ENCODE assay signal across 14 cellular contexts in the genomic region with DNA sequence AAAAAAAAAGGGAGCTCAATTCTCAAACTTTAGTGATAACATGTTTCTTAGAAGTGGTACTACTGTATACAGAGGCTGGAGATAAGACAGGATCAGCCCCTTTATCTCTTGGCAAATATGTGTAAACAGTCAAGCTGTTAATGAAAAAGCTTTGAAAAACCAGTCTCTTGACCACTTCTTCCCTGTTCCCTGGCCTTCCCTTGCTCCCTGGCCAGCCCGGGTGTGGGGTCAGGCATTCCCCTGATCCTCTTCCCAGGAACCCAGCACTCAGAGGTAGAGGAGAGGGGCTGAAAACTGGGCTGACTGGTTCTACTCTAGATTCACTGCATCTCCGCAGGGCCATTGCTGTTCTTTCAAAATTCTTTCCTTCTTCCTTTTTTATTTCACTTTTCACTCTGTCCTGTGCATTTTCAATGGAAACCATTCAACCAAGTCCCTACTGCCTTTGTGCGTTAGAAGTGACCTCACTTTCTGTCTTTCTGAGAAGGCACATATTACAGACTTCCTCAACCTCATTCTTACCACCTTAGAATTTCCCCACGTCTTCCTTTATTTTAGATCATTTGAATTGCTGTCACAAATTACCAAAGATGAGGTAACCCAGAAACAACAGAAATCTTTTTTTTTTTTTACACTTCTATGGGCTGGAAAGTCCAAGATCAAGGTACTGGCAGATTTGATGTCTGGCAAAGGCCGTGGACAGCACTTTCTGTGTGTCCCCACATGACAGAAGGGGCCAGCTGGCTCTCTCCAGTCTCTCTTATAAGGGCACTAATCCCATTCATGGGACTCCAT. TPM values are rescaled to one million over a fixed set of nuclear protein-coding genes. Genes with fewer than 3 reads are reported as not detected.
DNase-seq lines count a peak whose midpoint lies in the region; ATAC-seq, FAIRE-seq and TF ChIP-seq lines count a peak whose summit lies in the region.
"Had no signal": no experiment of that assay in that cellular context is flagged by ENCODE, and none has a peak within 500 bp of the region (broad histone marks: within the 10 kb centered on the region; RNA-seq: fewer than 3 reads in every experiment).

No MANE protein-coding gene starts in this region.

- DNase-seq in GM12878 (ENCODE audit: low read depth, low spot score) (no peak), esophagus squamous epithelium (lab: John Stamatoyannopoulos, UW) (no peak), osteocyte (ENCODE audit: extremely low spot score, unreplicated experiment) (no peak), GM19238 (ENCODE audit: insufficient read length, low spot score) (no peak)
- DNase-seq: activated CD4-positive, CD25-positive, alpha-beta regulatory T cell treated with anti-CD3 and anti-CD28 coated beads, Interleukin-2, amount 50 U/mL, for 72 hours; glutamatergic neuron; NK-92 treated with Interleukin-12 subunit alpha and Interleukin-12 subunit beta, amount 100 ng/mL, for 24 hours; stimulated activated CD4-positive, alpha-beta T cell treated with anti-CD3 and anti-CD28 coated beads, Interleukin-2, amount 100 ng/mL, for 48 hours had no signal

- no peak overlapping the region for H3K9ac ChIP-seq in BLaER1 treated with 17β-estradiol and CSF1 and Interleukin-3, amounts not matched to agents 10 nM and 100 nM
- H3K9ac ChIP-seq in GM12878 (ENCODE audit: control insufficient read depth, insufficient read depth, low read length): peak overlapping the region; percentile 59

- H3K4me3 ChIP-seq in BLaER1 treated with 17β-estradiol and CSF1 and Interleukin-3, amounts not matched to agents 10 nM and 100 nM: no peak overlapping the region
- H3K4me3 ChIP-seq in GM12878: peak overlapping the region; percentile 34
- no peak overlapping the region for H3K4me3 ChIP-seq in esophagus squamous epithelium
- H3K4me3 ChIP-seq: cardiac muscle cell had no signal

- 0% methylated on average over 5 of the region's 5 CpGs for WGBS in GM12878 (ENCODE audit: insufficient coverage, insufficient replicate concordance, low lambda C conversion rate, missing lambda C conversion rate)
- whole genome bisulfite sequencing in esophagus squamous epithelium, 2 donors: 51 to 53% methylated on average over 5 of the region's 5 CpGs

- TF ChIP-seq CTCF in GM12878 (IDR thresholded peaks at IDR 0.05 in 2 of 3, conservative IDR thresholded peaks at IDR 0.05 in 1 of 3; ENCODE audit: control insufficient read depth in 2 of 3, extremely low read depth in 1 of 3, insufficient read depth in 1 of 3, low read depth in 3 of 3, low read length in 3 of 3) (no peak), esophagus squamous epithelium (IDR thresholded peaks at IDR 0.05) (no peak), osteocyte (IDR thresholded peaks at IDR 0.05) (no peak)

- H3K27me3 Mint-ChIP-seq in osteocyte (ENCODE audit: unreplicated experiment): no peaks in the 10 kb centered on the region
- H3K27me3 Mint-ChIP-seq: IgD-negative memory B cell had no signal

- peaks cover 0 to 18% (median 5%) of the 10 kb centered on the region in 11 experiments; a peak in 6 of 22 replicates for H3K36me3 ChIP-seq in BLaER1 treated with 17β-estradiol and CSF1 and Interleukin-3, amounts not matched to agents 10 nM and 100 nM
- H3K36me3 ChIP-seq in GM12878 (ENCODE audit: control insufficient read depth in 2 of 2, insufficient read depth in 2 of 2, low read length in 1 of 2): no peaks in the 10 kb centered on the region
- H3K36me3 ChIP-seq in esophagus squamous epithelium: no peaks in the 10 kb centered on the region
- H3K36me3 ChIP-seq: cardiac muscle cell had no signal

- peak overlapping the region; percentile 23; the same call in 1 of the 2 replicates for H2AFZ ChIP-seq in GM12878 (ENCODE audit: control insufficient read depth, low read depth, low read length)

- peaks cover 26 to 89% (median 34%) of the 10 kb centered on the region in 10 experiments for H3K4me1 ChIP-seq in BLaER1 treated with 17β-estradiol and CSF1 and Interleukin-3, amounts not matched to agents 10 nM and 100 nM
- peaks cover 44% of the 10 kb centered on the region for H3K4me1 ChIP-seq in GM12878 (ENCODE audit: control insufficient read depth, insufficient read depth, low read length)
- H3K4me1 ChIP-seq in esophagus squamous epithelium: peaks cover 0 to 26% (median 0%) of the 10 kb centered on the region in 3 donors

- no peaks in the 10 kb centered on the region for H3K9me3 ChIP-seq in BLaER1 treated with 17β-estradiol and CSF1 and Interleukin-3, amounts not matched to agents 10 nM and 100 nM (replicated peaks in 1 of 11)
- H3K9me3 ChIP-seq in GM12878 (replicated peaks; ENCODE audit: control insufficient read depth, insufficient read depth, low read length): no peaks in the 10 kb centered on the region
- H3K9me3 ChIP-seq in esophagus squamous epithelium: no peaks in the 10 kb centered on the region

- H3K27me3 ChIP-seq in BLaER1 treated with 17β-estradiol and CSF1 and Interleukin-3, amounts not matched to agents 10 nM and 100 nM: no peaks in the 10 kb centered on the region
- H3K27me3 ChIP-seq in GM12878 (replicated peaks in 1 of 2; ENCODE audit: control insufficient read depth in 2 of 2, insufficient read depth in 2 of 2, low read length in 1 of 2): no peaks in the 10 kb centered on the region
- H3K27me3 ChIP-seq in esophagus squamous epithelium: no peaks in the 10 kb centered on the region
- H3K27me3 ChIP-seq: cardiac muscle cell had no signal

- peak overlapping the region in 7 of 11 experiments; percentile 8 to 89 (median 35); a peak in 12 of 22 replicates for H3K4me2 ChIP-seq in BLaER1 treated with 17β-estradiol and CSF1 and Interleukin-3, amounts not matched to agents 10 nM and 100 nM
- peak overlapping the region; percentile 94 for H3K4me2 ChIP-seq in GM12878 (ENCODE audit: control insufficient read depth, insufficient read depth)

- RAD21 ChIA-PET in GM12878 (lab: Charles Lee; ENCODE audit: unreplicated experiment): interaction anchor here (2.3 to 15.9 kb wide), 3 partner anchors 16 to 112 kb away, joined by 8 to 197 read pairs (median 17); no protein-coding TSS in a partner anchor

- in situ Hi-C loops in GM12878 (cut with MboI): no loop called here

- SMC1A ChIA-PET in GM12878 (lab: Charles Lee; ENCODE audit: uncharacterized antibody, unreplicated experiment): interaction anchor here (0.5 to 14.5 kb wide), 7 partner anchors 16 to 1241 kb away, joined by 3 to 254 read pairs (median 8); no protein-coding TSS in a partner anchor

- peaks cover 0 to 88% (median 0%) of the 10 kb centered on the region in 11 experiments; a peak in 6 of 22 replicates for H4K20me1 ChIP-seq in BLaER1 treated with 17β-estradiol and CSF1 and Interleukin-3, amounts not matched to agents 10 nM and 100 nM
- no peaks in the 10 kb centered on the region for H4K20me1 ChIP-seq in GM12878 (ENCODE audit: control insufficient read depth, insufficient read depth)

- peak; percentile 58 for ATAC-seq in GM18907 (IDR thresholded peaks at IDR 0.05; ENCODE audit: unreplicated experiment)
- ATAC-seq in HG03095 (IDR thresholded peaks at IDR 0.05; ENCODE audit: unreplicated experiment): peak; percentile 43
- ATAC-seq in GM12878: peak; percentile 62
- ATAC-seq in HG03045 (IDR thresholded peaks at IDR 0.05; ENCODE audit: unreplicated experiment): no peak

- POLR2A ChIA-PET in GM12878 (lab: Charles Lee): interaction anchor here (1.1 to 2.6 kb wide), 3 partner anchors 15 to 19 kb away, joined by 3 to 13 read pairs (median 8); no protein-coding TSS in a partner anchor

- no peak for TF ChIP-seq POLR2A in GM12878 (IDR thresholded peaks at IDR 0.05; ENCODE audit: low read depth, low read length)
- TF ChIP-seq POLR2A in esophagus squamous epithelium (IDR thresholded peaks at IDR 0.05): no peak

- intact Hi-C loops in GM12878 (cut with micrococcal nuclease; ENCODE audit: unreplicated experiment) (no loop called here), esophagus squamous epithelium (cut with DNase I) (no loop called here)

- CTCF ChIA-PET in GM12878 (lab: Yijun Ruan, JAX): interaction anchor here (4.9 kb wide), 1 partner anchor 112 kb away, joined by 24 read pairs; no protein-coding TSS in a partner anchor

- peaks cover 11% of the 10 kb centered on the region for H3K4me1 Mint-ChIP-seq in osteocyte (ENCODE audit: unreplicated experiment)

- H3K9me3 Mint-ChIP-seq in osteocyte (ENCODE audit: unreplicated experiment): no peaks in the 10 kb centered on the region
- H3K9me3 Mint-ChIP-seq: IgD-negative memory B cell had no signal

- TF ChIP-seq RAD21 in GM12878 (IDR thresholded peaks at IDR 0.05; ENCODE audit: insufficient read depth, low read depth, low read length): no peak

- H3K27ac Mint-ChIP-seq in osteocyte (ENCODE audit: unreplicated experiment): no peak overlapping the region
- H3K27ac Mint-ChIP-seq: IgD-negative memory B cell had no signal

- TSS peak; percentile 80 for BruUV-seq in GM12878 (replicated peaks; lab: Mats Ljungman, UMichigan)

- FAIRE-seq in GM12878 (lab: Jason Lieb, UNC): no peak

- 0 out of 4 replicates have a peak, but pooled peaks of 1 of the 2 experiments have one; percentile 20 for TF ChIP-seq EP300 in GM12878 (IDR thresholded peaks at IDR 0.05; ENCODE audit: borderline replicate concordance in 1 of 2, control insufficient read depth in 1 of 2, low read depth in 2 of 2, low read length in 2 of 2)

- no peaks in the 10 kb centered on the region for H3K36me3 Mint-ChIP-seq in osteocyte (ENCODE audit: unreplicated experiment)
- H3K36me3 Mint-ChIP-seq: IgD-negative memory B cell had no signal

- peak overlapping the region in 1 of 11 experiments; percentile 5; a peak in 2 of 22 replicates for H3K27ac ChIP-seq in BLaER1 treated with 17β-estradiol and CSF1 and Interleukin-3, amounts not matched to agents 10 nM and 100 nM
- H3K27ac ChIP-seq in GM12878 (ENCODE audit: control insufficient read depth, insufficient read depth): peak overlapping the region; percentile 88
- no peak overlapping the region for H3K27ac ChIP-seq in esophagus squamous epithelium
- H3K27ac ChIP-seq: cardiac muscle cell had no signal

- peaks cover 96% of the 10 kb centered on the region for H3K79me2 ChIP-seq in GM12878 (ENCODE audit: control insufficient read depth, insufficient read depth, low read length)

- no peak overlapping the region for H3K4me3 Mint-ChIP-seq in osteocyte (ENCODE audit: unreplicated experiment)
- H3K4me3 Mint-ChIP-seq: IgD-negative memory B cell had no signal

RNA-seq across cellular contexts. Expression of a gene that starts 5.7 kb away (rescaled TPM):
- 73.6 and 83.0 TPM in 2 replicates for total RNA-seq in GM12878 (2013; cell fraction: nucleolus; rRNA removed)
- total RNA-seq in GM12878 (2014; rRNA removed) (63.5 and 80.8 TPM in 2 replicates), GM12878 (2014; rRNA removed; fragmentation: Illumina TruSeq; extraction: Trizol) (86.5 and 91.9 TPM in 2 replicates), GM12878 (2021) (103 and 107 TPM in 2 replicates), esophagus squamous epithelium (1 to 10 TPM; 1.5 to 8.8 (median 3.7) TPM), osteocyte (3.9 and 4.1 TPM in 2 replicates)
- 19.7 TPM for polyA plus RNA-seq in GM12878 (2011; ENCODE audit: low read depth)
- polyA plus RNA-seq in GM12878 (2011; rRNA removed) (62.2 and 80.3 TPM in 2 replicates), GM12878 (2014; fragmentation: Illumina TruSeq; extraction: Trizol) (114 and 139 TPM in 2 replicates), GM12878 (2014; fragmentation: Nextera tagmentation; extraction: Ambion mirVana) (10 to 100 TPM; 31.6 to 42.0 TPM), GM12878 (2014; rRNA removed) (78.6 and 84.7 TPM in 2 replicates), GM12878 (2016; fragmentation: Nextera tagmentation; extraction: Ambion mirVana) (10 to 100 TPM; 63.4 to 69.2 TPM)
- 28.3 and 31.9 TPM in 2 replicates for polyA plus RNA-seq in GM12878 (2011; cell fraction: cytosol; rRNA removed)
- polyA plus RNA-seq in GM12878 (2011; cell fraction: nucleus; rRNA removed): 12.3 and 13.8 TPM in 2 replicates
- polyA plus RNA-seq in GM12878 (2012): 40.5 and 43.9 TPM in 2 replicates
- polyA minus RNA-seq in GM12878 (2011; rRNA and poly(A)+ RNA removed): 38.2 and 38.9 TPM in 2 replicates
- polyA minus RNA-seq in GM12878 (2011; cell fraction: cytosol; rRNA and poly(A)+ RNA removed): 12.3 and 14.1 TPM in 2 replicates
- polyA minus RNA-seq in GM12878 (2011; cell fraction: nucleus; rRNA and poly(A)+ RNA removed): 11.2 and 18.9 TPM in 2 replicates

Comparison
In these comparisons a context has a peak if more than half of its experiments do, and no peak if none do; other contexts are left out.
1. RNA of a gene that starts 5.7 kb away (total RNA-seq): 63.5 to 107 TPM in GM12878; 1.5 to 8.8 TPM in esophagus squamous epithelium and 3.9 to 4.1 TPM in osteocyte; every median in the first group is over 4 times any median in the second.